Comparison of ENCODE assay signal across 1 cellular context in genomic region chr7:151009340-151010001, GRCh38.
TF ChIP-seq lines count a peak whose summit lies in the region.

No MANE protein-coding gene starts in this region.

TF ChIP-seq in GM23338, 12 proteins besides CTCF, POLR2A, EP300 and RAD21:
- TF ChIP-seq REST (IDR thresholded peaks at IDR 0.05; ENCODE audit: unreplicated experiment) (no peak), ETS1 (IDR thresholded peaks at IDR 0.05) (no peak), JUNB (IDR thresholded peaks at IDR 0.05; ENCODE audit: unreplicated experiment) (no peak), ZNF114 (CRISPR knock-in tag; IDR thresholded peaks at IDR 0.05) (no peak), ZNF462 (CRISPR knock-in tag; IDR thresholded peaks at IDR 0.05) (no peak), ZNF331 (CRISPR knock-in tag; IDR thresholded peaks at IDR 0.05; ENCODE audit: low read depth) (no peak), EZH2phosphoT487 (IDR thresholded peaks at IDR 0.05; ENCODE audit: unreplicated experiment) (no peak), POLR2AphosphoS5 (IDR thresholded peaks at IDR 0.05; ENCODE audit: low read depth) (no peak)
